Comparison of ENCODE assay signal across 34 cellular contexts in genomic region chr1:117959364-117959763, GRCh38. TPM values are rescaled to one million over a fixed set of nuclear protein-coding genes. Genes with fewer than 3 reads are reported as not detected.
DNase-seq lines count a peak whose midpoint lies in the region; ATAC-seq and TF ChIP-seq lines count a peak whose summit lies in the region.
"Had no signal": no experiment of that assay in that cellular context is flagged by ENCODE, and none has a peak within 500 bp of the region (broad histone marks: within the 10 kb centered on the region; RNA-seq: fewer than 3 reads in every experiment).

No MANE protein-coding gene starts in this region.

- no peak for TF ChIP-seq CTCF in fibroblast of villous mesenchyme (IDR thresholded peaks at IDR 0.05; ENCODE audit: insufficient read depth, low read depth, low read length)

- H4K8ac ChIP-seq in mesenchymal stem cell (ENCODE audit: low read length) = no peak overlapping the region

- no peaks in the 10 kb centered on the region for H3K27me3 Mint-ChIP-seq in activated naive CD8-positive, alpha-beta T cell treated with anti-CD3 and anti-CD28 coated beads, Interleukin-2, amount 50 U/mL, for 24 hours
- H3K27me3 Mint-ChIP-seq: activated CD4-positive, alpha-beta memory T cell treated with anti-CD3 and anti-CD28 coated beads, Interleukin-2, amount 10 ng/mL, durations not matched to agents 7 days and 5 days; B cell; naive thymus-derived CD8-positive, alpha-beta T cell; stimulated activated naive CD8-positive, alpha-beta T cell treated with anti-CD3 and anti-CD28 coated beads, Interleukin-15, amount 100 ng/mL, for 72 hours had no signal

- peak; percentile 29 for DNase-seq in Daoy (ENCODE audit: low read depth)
- peak; percentile 90 for DNase-seq in M059J (ENCODE audit: low read depth)
- peak; percentile 11 for DNase-seq in astrocyte of the hippocampus (ENCODE audit: low read depth, low spot score)
- DNase-seq in fibroblast of villous mesenchyme (ENCODE audit: low read depth) = peak; percentile 48
- DNase-seq in activated naive CD8-positive, alpha-beta T cell treated with anti-CD3 and anti-CD28 coated beads, Interleukin-2, amount 50 U/mL, for 24 hours = no peak
- DNase-seq in mesenchymal stem cell = no peak
- no peak for DNase-seq in left ventricle myocardium superior
- DNase-seq: activated CD4-positive, alpha-beta memory T cell treated with anti-CD3 and anti-CD28 coated beads, Interleukin-2, amount 10 ng/mL, durations not matched to agents 7 days and 5 days; activated CD4-positive, alpha-beta T cell treated with anti-CD3 and anti-CD28 coated beads for 1 hour; activated CD8-positive, alpha-beta memory T cell treated with anti-CD3 and anti-CD28 coated beads, Interleukin-2, amount 50 U/mL, for 4 hours; activated naive CD4-positive, alpha-beta T cell treated with anti-CD3 and anti-CD28 coated beads for 36 hours; colonic mucosa; DMS153; effector CD8-positive, alpha-beta T cell; foreskin keratinocyte; GDM1; heart right ventricle; KBM-7; naive thymus-derived CD8-positive, alpha-beta T cell; NCI-H1417; NCI-H2029; NCI-H524; NK-92 treated with Interleukin-12 subunit alpha and Interleukin-12 subunit beta, amount 100 ng/mL, for 24 hours; nucleus accumbens; PC-9; Right ventricle myocardium superior; sigmoid colon; stimulated activated CD4-positive, alpha-beta T cell treated with anti-CD3 and anti-CD28 coated beads, Interleukin-12 subunit alpha, Interleukin-12 subunit beta, amount 100 ng/mL, for 4 hours; stimulated activated CD4-positive, alpha-beta T cell treated with anti-CD3 and anti-CD28 coated beads, Interleukin-2, amount 100 ng/mL, for 48 hours; stimulated activated naive CD8-positive, alpha-beta T cell treated with anti-CD3 and anti-CD28 coated beads, Interleukin-15, amount 100 ng/mL, for 72 hours had no signal

- no peak for ATAC-seq in activated naive CD8-positive, alpha-beta T cell treated with anti-CD3 and anti-CD28 coated beads, Interleukin-2, amount 50 U/mL, for 24 hours
- no peak for ATAC-seq in GM18502 (IDR thresholded peaks at IDR 0.05; ENCODE audit: poor library complexity, unreplicated experiment)
- ATAC-seq in left ventricle myocardium superior = no peak
- ATAC-seq: foreskin keratinocyte; heart right ventricle; naive thymus-derived CD8-positive, alpha-beta T cell; stimulated activated naive CD8-positive, alpha-beta T cell treated with anti-CD3 and anti-CD28 coated beads, Interleukin-15, amount 100 ng/mL, for 72 hours had no signal

- H3K14ac ChIP-seq in mesenchymal stem cell (ENCODE audit: low read length in 2 of 2) = no peak overlapping the region

- H2AFZ ChIP-seq in mesenchymal stem cell (ENCODE audit: low read depth, low read length) = no peak overlapping the region
- H2AFZ ChIP-seq: PC-9 had no signal

- no peak overlapping the region for H2BK120ac ChIP-seq in mesenchymal stem cell (ENCODE audit: low read depth, low read length)

- H3K27me3 ChIP-seq in mesenchymal stem cell (ENCODE audit: control insufficient read depth in 1 of 2, insufficient read depth in 1 of 2, low read length in 2 of 2) = no peaks in the 10 kb centered on the region
- H3K27me3 ChIP-seq: colonic mucosa, foreskin keratinocyte, heart right ventricle, sigmoid colon, tibial nerve had no signal

- no peak overlapping the region for H3K4ac ChIP-seq in mesenchymal stem cell (ENCODE audit: low read depth in 1 of 2, low read length in 2 of 2)

- no peaks in the 10 kb centered on the region for H3K9me3 ChIP-seq in mesenchymal stem cell (ENCODE audit: control insufficient read depth, low read length)
- H3K9me3 ChIP-seq: colonic mucosa, heart right ventricle, sigmoid colon, tibial nerve had no signal

- H3K4me1 Mint-ChIP-seq in activated naive CD8-positive, alpha-beta T cell treated with anti-CD3 and anti-CD28 coated beads, Interleukin-2, amount 50 U/mL, for 24 hours = peaks cover 13% of the 10 kb centered on the region
- H3K4me1 Mint-ChIP-seq: activated CD4-positive, alpha-beta memory T cell treated with anti-CD3 and anti-CD28 coated beads, Interleukin-2, amount 10 ng/mL, durations not matched to agents 7 days and 5 days; B cell; naive thymus-derived CD8-positive, alpha-beta T cell had no signal

- no peak overlapping the region for H3K4me3 ChIP-seq in fibroblast of villous mesenchyme (ENCODE audit: low read depth, low read length)
- H3K4me3 ChIP-seq in mesenchymal stem cell (ENCODE audit: insufficient read depth in 1 of 2, low read depth in 1 of 2, low read length in 2 of 2) = no peak overlapping the region
- H3K4me3 ChIP-seq: colonic mucosa, heart right ventricle, PC-9, sigmoid colon, tibial nerve had no signal

- no peak overlapping the region for H3K4me2 ChIP-seq in mesenchymal stem cell (ENCODE audit: low read length, poor library complexity, severe bottlenecking)
- H3K4me2 ChIP-seq: PC-9 had no signal

- peaks cover 5 to 87% of the 10 kb centered on the region in 2 experiments for H3K36me3 ChIP-seq in mesenchymal stem cell (ENCODE audit: control insufficient read depth in 1 of 2, insufficient read depth in 2 of 2, low read depth in 1 of 2, low read length in 2 of 2)

- 90% methylated on average over 2 of the region's 3 CpGs for WGBS in mesenchymal stem cell

- no peak overlapping the region for H4K91ac ChIP-seq in mesenchymal stem cell (ENCODE audit: low read length)

- intact Hi-C loops in left ventricle myocardium superior (cut with micrococcal nuclease) = no loop called here

- no peak overlapping the region for H3K27ac Mint-ChIP-seq in activated naive CD8-positive, alpha-beta T cell treated with anti-CD3 and anti-CD28 coated beads, Interleukin-2, amount 50 U/mL, for 24 hours
- H3K27ac Mint-ChIP-seq: activated CD4-positive, alpha-beta memory T cell treated with anti-CD3 and anti-CD28 coated beads, Interleukin-2, amount 10 ng/mL, durations not matched to agents 7 days and 5 days; activated naive CD4-positive, alpha-beta T cell treated with anti-CD3 and anti-CD28 coated beads for 36 hours; activated T-helper 1 cell treated with anti-CD3 and anti-CD28 coated beads, Interleukin-12 subunit alpha, Interleukin-12 subunit beta, Interleukin-2, Interleukin-4 antibody, amounts not matched to agents 30 ng/mL and 10 ng/mL and 1 ng/mL, durations not matched to agents 14 hours and 24 hours and 36 hours; B cell; naive thymus-derived CD8-positive, alpha-beta T cell had no signal

- H3K27ac ChIP-seq in mesenchymal stem cell (ENCODE audit: low read length, poor library complexity, severe bottlenecking) = no peak overlapping the region
- H3K27ac ChIP-seq: colonic mucosa, foreskin keratinocyte, heart right ventricle, PC-9, sigmoid colon, tibial nerve had no signal

- H3K36me3 Mint-ChIP-seq in activated naive CD8-positive, alpha-beta T cell treated with anti-CD3 and anti-CD28 coated beads, Interleukin-2, amount 50 U/mL, for 24 hours (ENCODE audit: low read depth) = peaks cover 69% of the 10 kb centered on the region

- H3K4me3 Mint-ChIP-seq in activated naive CD8-positive, alpha-beta T cell treated with anti-CD3 and anti-CD28 coated beads, Interleukin-2, amount 50 U/mL, for 24 hours = no peak overlapping the region
- H3K4me3 Mint-ChIP-seq: activated CD4-positive, alpha-beta memory T cell treated with anti-CD3 and anti-CD28 coated beads, Interleukin-2, amount 10 ng/mL, durations not matched to agents 7 days and 5 days; activated naive CD4-positive, alpha-beta T cell treated with anti-CD3 and anti-CD28 coated beads for 36 hours; activated T-helper 1 cell treated with anti-CD3 and anti-CD28 coated beads, Interleukin-12 subunit alpha, Interleukin-12 subunit beta, Interleukin-2, Interleukin-4 antibody, amounts not matched to agents 30 ng/mL and 10 ng/mL and 1 ng/mL, durations not matched to agents 14 hours and 24 hours and 36 hours; B cell; naive thymus-derived CD8-positive, alpha-beta T cell; stimulated activated naive CD8-positive, alpha-beta T cell treated with anti-CD3 and anti-CD28 coated beads, Interleukin-15, amount 100 ng/mL, for 72 hours had no signal

- no peak overlapping the region for H2AK5ac ChIP-seq in mesenchymal stem cell (ENCODE audit: low read length, severe bottlenecking)

- no peak overlapping the region for H2BK12ac ChIP-seq in mesenchymal stem cell (ENCODE audit: low read length in 2 of 2)

- no peak overlapping the region for H2BK5ac ChIP-seq in mesenchymal stem cell (ENCODE audit: low read depth, low read length, poor library complexity, severe bottlenecking)

- H3K9ac ChIP-seq in mesenchymal stem cell (ENCODE audit: low read length) = no peak overlapping the region

- no peaks in the 10 kb centered on the region for H3K79me1 ChIP-seq in mesenchymal stem cell (replicated peaks; ENCODE audit: low read length, poor library complexity, severe bottlenecking)

- no peak overlapping the region for H3K23ac ChIP-seq in mesenchymal stem cell (ENCODE audit: low read length in 2 of 2)

- no peaks in the 10 kb centered on the region for H3K4me1 ChIP-seq in mesenchymal stem cell (ENCODE audit: control insufficient read depth, insufficient read depth, low read depth, low read length)
- H3K4me1 ChIP-seq: colonic mucosa, foreskin keratinocyte, heart right ventricle, sigmoid colon, tibial nerve had no signal

- H2BK15ac ChIP-seq in mesenchymal stem cell (ENCODE audit: low read depth, poor library complexity, severe bottlenecking) = no peak overlapping the region

- H3K18ac ChIP-seq in mesenchymal stem cell (ENCODE audit: low read depth in 1 of 2, low read length in 2 of 2) = no peak overlapping the region

- no peaks in the 10 kb centered on the region for H3K9me3 Mint-ChIP-seq in activated naive CD8-positive, alpha-beta T cell treated with anti-CD3 and anti-CD28 coated beads, Interleukin-2, amount 50 U/mL, for 24 hours
- H3K9me3 Mint-ChIP-seq: activated CD4-positive, alpha-beta memory T cell treated with anti-CD3 and anti-CD28 coated beads, Interleukin-2, amount 10 ng/mL, durations not matched to agents 7 days and 5 days; activated naive CD4-positive, alpha-beta T cell treated with anti-CD3 and anti-CD28 coated beads for 36 hours; activated T-helper 1 cell treated with anti-CD3 and anti-CD28 coated beads, Interleukin-12 subunit alpha, Interleukin-12 subunit beta, Interleukin-2, Interleukin-4 antibody, amounts not matched to agents 30 ng/mL and 10 ng/mL and 1 ng/mL, durations not matched to agents 14 hours and 24 hours and 36 hours; naive thymus-derived CD8-positive, alpha-beta T cell; stimulated activated naive CD8-positive, alpha-beta T cell treated with anti-CD3 and anti-CD28 coated beads, Interleukin-15, amount 100 ng/mL, for 72 hours had no signal

RNA-seq across cellular contexts. Expression of gene WDR3, which starts 29.8 kb away (rescaled TPM):
- total RNA-seq in Daoy (2014; rRNA removed; shearing (Covaris generic)) = 105 and 106 TPM in 2 replicates
- total RNA-seq in M059J (2014; rRNA removed; shearing (Covaris generic)) = 16.9 and 21.0 TPM in 2 replicates
- total RNA-seq in fibroblast of villous mesenchyme = 11.6 and 17.7 TPM in 2 replicates
- polyA plus RNA-seq in mesenchymal stem cell (2013, experiment 1 of 2) = 8.0 TPM
- 6.6 TPM for polyA plus RNA-seq in mesenchymal stem cell (2013, experiment 2 of 2)
- total RNA-seq in left ventricle myocardium superior = 12.0 TPM

RNA-seq across cellular contexts. Expression of gene GDAP2, which starts 29.9 kb away (rescaled TPM):
- total RNA-seq in Daoy (2014; rRNA removed; shearing (Covaris generic)) = 31.9 and 41.6 TPM in 2 replicates
- total RNA-seq in M059J (2014; rRNA removed; shearing (Covaris generic)) = 13.5 and 24.6 TPM in 2 replicates
- total RNA-seq in fibroblast of villous mesenchyme = 18.7 and 34.5 TPM in 2 replicates
- 8.9 TPM for polyA plus RNA-seq in mesenchymal stem cell (2013, experiment 1 of 2)
- 9.1 TPM for polyA plus RNA-seq in mesenchymal stem cell (2013, experiment 2 of 2)
- total RNA-seq in left ventricle myocardium superior = 13.7 TPM

Comparison
In these comparisons a context has a peak if more than half of its experiments do, and no peak if none do; other contexts are left out.
1. DNase-seq: peak in Daoy (single experiment), M059J (single experiment), astrocyte of the hippocampus (single experiment) and fibroblast of villous mesenchyme (single experiment); none in activated naive CD8-positive, alpha-beta T cell treated with anti-CD3 and anti-CD28 coated beads, Interleukin-2, amount 50 U/mL, for 24 hours (single experiment), mesenchymal stem cell (single experiment) and left ventricle myocardium superior (single experiment).